ENCODE assay signal across 1 cellular context in genomic region chr20:56414842-56415765, GRCh38.
TF ChIP-seq lines count a peak whose summit lies in the region.

No MANE protein-coding gene starts in this region.

TF ChIP-seq in SK-N-SH, 30 proteins besides CTCF, POLR2A, EP300 and RAD21:
- TF ChIP-seq FOXJ3 (CRISPR knock-in tag; IDR thresholded peaks at IDR 0.05) (no peak), TCF12 (IDR thresholded peaks at IDR 0.05) (no peak), MEF2A (IDR thresholded peaks at IDR 0.05; ENCODE audit: borderline replicate concordance, low read depth) (no peak), YY1 (IDR thresholded peaks at IDR 0.05; ENCODE audit: low read depth) (no peak), ZBTB33 (IDR thresholded peaks at IDR 0.05; ENCODE audit: borderline replicate concordance, low read depth) (no peak), MAX (IDR thresholded peaks at IDR 0.05; ENCODE audit: low read depth) (no peak), RXRA (IDR thresholded peaks at IDR 0.05; ENCODE audit: borderline replicate concordance, low read depth) (no peak)
